ENCODE assay signal across 16 cellular contexts in genomic region chr12:113473942-113474341, GRCh38. TPM values are rescaled to one million over a fixed set of nuclear protein-coding genes. Genes with fewer than 3 reads are reported as not detected.
DNase-seq lines count a peak whose midpoint lies in the region; ATAC-seq, FAIRE-seq and TF ChIP-seq lines count a peak whose summit lies in the region.
"Had no signal": no experiment of that assay in that cellular context is flagged by ENCODE, and none has a peak within 500 bp of the region (broad histone marks: within the 10 kb centered on the region; RNA-seq: fewer than 3 reads in every experiment).

No MANE protein-coding gene starts in this region.

- no peaks in the 10 kb centered on the region for H3K9me3 ChIP-seq in PC-3 (ENCODE audit: low read length)
- H3K9me3 ChIP-seq: adrenal gland, left lung had no signal

- no peak overlapping the region for H3K9ac ChIP-seq in PC-3 (ENCODE audit: low read length)

- no peak overlapping the region for H3K27ac ChIP-seq in PC-3 (ENCODE audit: low read length)
- H3K27ac ChIP-seq in foreskin keratinocyte = no peak overlapping the region
- H3K27ac ChIP-seq: adrenal gland, left lung, RWPE1 had no signal

- no peaks in the 10 kb centered on the region for H3K79me2 ChIP-seq in PC-3 (ENCODE audit: low read length)

- no peak overlapping the region for H3K27ac Mint-ChIP-seq in stimulated activated naive CD8-positive, alpha-beta T cell treated with anti-CD3 and anti-CD28 coated beads, Interleukin-15, Interleukin-2, amounts not matched to agents 100 ng/mL and 50 ng/mL, for 24 hours
- H3K27ac Mint-ChIP-seq: nephron progenitor cell had no signal

- H3K36me3 Mint-ChIP-seq in stimulated activated naive CD8-positive, alpha-beta T cell treated with anti-CD3 and anti-CD28 coated beads, Interleukin-15, Interleukin-2, amounts not matched to agents 100 ng/mL and 50 ng/mL, for 24 hours (ENCODE audit: low read depth) = no peaks in the 10 kb centered on the region

- H3K4me2 ChIP-seq in PC-3 (ENCODE audit: low read length) = peak overlapping the region; percentile 20; the same call in 1 of the 2 replicates

- no peak overlapping the region for H2AFZ ChIP-seq in PC-3 (ENCODE audit: low read length)

- H3K27me3 ChIP-seq in PC-3 (ENCODE audit: low read length) = peaks cover 96% of the 10 kb centered on the region
- peaks cover 97% of the 10 kb centered on the region for H3K27me3 ChIP-seq in foreskin keratinocyte

- peaks cover 80% of the 10 kb centered on the region for H3K27me3 Mint-ChIP-seq in stimulated activated naive CD8-positive, alpha-beta T cell treated with anti-CD3 and anti-CD28 coated beads, Interleukin-15, Interleukin-2, amounts not matched to agents 100 ng/mL and 50 ng/mL, for 24 hours

- POLR2A ChIA-PET in PC-3 (lab: Charles Lee; ENCODE audit: unreplicated experiment) = no interaction called here

- no TSS peak for BruUV-seq in PC-3 (replicated peaks; lab: Mats Ljungman, UMichigan)

- TF ChIP-seq CTCF in PC-3 (conservative IDR thresholded peaks at IDR 0.05; ENCODE audit: low read depth, low read length) = no peak
- TF ChIP-seq CTCF in foreskin keratinocyte (conservative IDR thresholded peaks at IDR 0.05) = no peak
- TF ChIP-seq CTCF in D721Med (IDR thresholded peaks at IDR 0.05; ENCODE audit: insufficient read depth, missing control alignments) = no peak

- no peak for ATAC-seq in stimulated activated naive CD8-positive, alpha-beta T cell treated with anti-CD3 and anti-CD28 coated beads, Interleukin-15, Interleukin-2, amounts not matched to agents 100 U/mL and 50 U/mL, for 24 hours
- ATAC-seq in PC-3 = peak; percentile 66
- ATAC-seq in foreskin keratinocyte = peak; percentile 28
- ATAC-seq: left lung, sciatic nerve had no signal

- H3K4me1 ChIP-seq in PC-3 (ENCODE audit: insufficient read depth, low read length) (no peaks in the 10 kb centered on the region), foreskin keratinocyte (no peaks in the 10 kb centered on the region)
- H3K4me1 ChIP-seq: adrenal gland, left lung had no signal

- no peak for FAIRE-seq in D721Med (lab: Jason Lieb, UNC)

- DNase-seq in stimulated activated naive CD8-positive, alpha-beta T cell treated with anti-CD3 and anti-CD28 coated beads, Interleukin-15, Interleukin-2, amounts not matched to agents 100 U/mL and 50 U/mL, for 24 hours = no peak
- DNase-seq in PC-3 = peak; percentile 67
- peak in 1 of 2 donors; percentile 18 for DNase-seq in foreskin keratinocyte
- no peak for DNase-seq in D721Med (ENCODE audit: insufficient read length, low spot score)
- DNase-seq in KBM-7 = no peak
- no peak for DNase-seq in NCI-H1694 treated with DMSO at 0.1 percent for 48 hours (lab: John Stamatoyannopoulos, UW)
- no peak for DNase-seq in COLO668 (lab: John Stamatoyannopoulos, UW; ENCODE audit: unreplicated experiment)
- DNase-seq: adrenal gland, erythroblast, left lung, NCI-H1417 treated with DMSO at 0.1 percent for 48 hours, nephron progenitor cell had no signal

- H3K4me3 Mint-ChIP-seq in stimulated activated naive CD8-positive, alpha-beta T cell treated with anti-CD3 and anti-CD28 coated beads, Interleukin-15, Interleukin-2, amounts not matched to agents 100 ng/mL and 50 ng/mL, for 24 hours = peak overlapping the region; percentile 47
- H3K4me3 Mint-ChIP-seq: nephron progenitor cell had no signal

- H3F3A ChIP-seq in PC-3 (ENCODE audit: low read length, unreplicated experiment) = no peaks in the 10 kb centered on the region

- no peaks in the 10 kb centered on the region for H3K9me2 ChIP-seq in PC-3 (replicated peaks; ENCODE audit: low read length)

- H4K20me1 ChIP-seq in PC-3 (ENCODE audit: low read length) = no peaks in the 10 kb centered on the region

- CTCF ChIA-PET in PC-3 (lab: Charles Lee) = no interaction called here

- no peak overlapping the region for H3K4me3 ChIP-seq in PC-3 (ENCODE audit: low read length)
- H3K4me3 ChIP-seq: adrenal gland, left lung had no signal

- intact Hi-C loops in PC-3 (cut with micrococcal nuclease) = no loop called here

- H3K36me3 ChIP-seq in PC-3 (ENCODE audit: low read depth, low read length) = no peaks in the 10 kb centered on the region
- H3K36me3 ChIP-seq: adrenal gland, left lung had no signal

- no peaks in the 10 kb centered on the region for H3K9me3 Mint-ChIP-seq in stimulated activated naive CD8-positive, alpha-beta T cell treated with anti-CD3 and anti-CD28 coated beads, Interleukin-15, Interleukin-2, amounts not matched to agents 100 ng/mL and 50 ng/mL, for 24 hours
- H3K9me3 Mint-ChIP-seq: nephron progenitor cell had no signal

- in situ Hi-C loops in KBM-7 (cut with MboI; ENCODE audit: low pct_unique_long_range_greater_than_20kb, low sequenced_read_pairs) = loop anchor here (25.0 kb wide), 1 partner anchor 438 kb away; no protein-coding TSS in a partner anchor

- H3K4me1 Mint-ChIP-seq in stimulated activated naive CD8-positive, alpha-beta T cell treated with anti-CD3 and anti-CD28 coated beads, Interleukin-15, Interleukin-2, amounts not matched to agents 100 ng/mL and 50 ng/mL, for 24 hours (ENCODE audit: low read depth) = peaks cover 10% of the 10 kb centered on the region

RNA-seq across cellular contexts. Expression of gene LHX5, which starts 2.3 kb away (rescaled TPM):
- 0.23 and 0.26 TPM in 2 replicates for total RNA-seq in PC-3 (2014; rRNA removed)
- 0.11 and 0.24 TPM in 2 replicates for total RNA-seq in foreskin keratinocyte
- polyA plus RNA-seq in foreskin keratinocyte = 0.10 and 0.31 TPM in 2 replicates
- total RNA-seq: adrenal gland, left lung, sciatic nerve had no signal
- polyA plus RNA-seq: adrenal gland, CD14-positive monocyte had no signal

RNA-seq across cellular contexts. Expression of gene SDSL, which starts 51.8 kb away (rescaled TPM):
- 14.0 and 19.9 TPM in 2 replicates for total RNA-seq in PC-3 (2014; rRNA removed)
- total RNA-seq in foreskin keratinocyte = 1.2 and 3.4 TPM in 2 replicates
- polyA plus RNA-seq in foreskin keratinocyte = 1.9 and 6.2 TPM in 2 replicates
